ENCODE assay signal across 11 cellular contexts in the genomic region with DNA sequence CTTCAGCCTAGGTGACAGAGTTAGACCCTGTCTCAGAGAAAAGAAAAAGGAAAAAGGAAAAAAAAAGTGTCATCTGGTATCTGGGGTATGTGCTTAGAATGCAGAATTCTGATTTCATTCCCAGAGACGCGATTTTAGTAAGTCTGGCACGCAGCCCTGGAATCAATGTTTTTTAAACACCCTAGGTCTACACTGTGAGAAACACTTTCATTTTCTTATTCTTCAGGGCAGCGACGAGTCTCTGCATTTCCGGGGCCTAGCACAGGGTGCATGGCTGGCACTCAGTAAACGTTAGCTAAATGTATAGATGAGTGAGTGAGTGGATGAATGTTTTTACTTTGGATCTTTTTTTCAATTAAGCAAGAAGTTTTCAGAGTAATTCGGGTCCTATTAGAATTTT.
DNase-seq lines count a peak whose midpoint lies in the region; ATAC-seq and TF ChIP-seq lines count a peak whose summit lies in the region.
"Had no signal": no experiment of that assay in that cellular context is flagged by ENCODE, and none has a peak within 500 bp of the region (broad histone marks: within the 10 kb centered on the region; RNA-seq: fewer than 3 reads in every experiment).

No MANE protein-coding gene starts in this region.

- no peaks in the 10 kb centered on the region for H3K9me3 Mint-ChIP-seq in CD8-positive, alpha-beta memory T cell
- H3K9me3 Mint-ChIP-seq in nephron progenitor cell = peaks cover 7% of the 10 kb centered on the region

- peaks cover 0 to 3% (median 3%) of the 10 kb centered on the region in 3 donors for H3K36me3 Mint-ChIP-seq in CD8-positive, alpha-beta memory T cell
- H3K36me3 Mint-ChIP-seq in nephron progenitor cell (ENCODE audit: low read depth) = no peaks in the 10 kb centered on the region

- TF ChIP-seq CTCF in epithelial cell of esophagus (IDR thresholded peaks at IDR 0.05; ENCODE audit: insufficient read depth, low read depth, low read length, missing control alignments) = no peak
- no peak for TF ChIP-seq CTCF in prostate gland (IDR thresholded peaks at IDR 0.05)
- TF ChIP-seq CTCF in nephron progenitor cell (IDR thresholded peaks at IDR 0.05) = no peak

- CTCF ChIA-PET in CD8-positive, alpha-beta memory T cell (lab: Charles Lee) = interaction anchor here (0.6 kb wide), 1 partner anchor 349 kb away, joined by 4 read pairs; no protein-coding TSS in a partner anchor

- H3K27ac Mint-ChIP-seq in CD8-positive, alpha-beta memory T cell = peak overlapping the region in 7 of 8 donors; percentile 32 to 89 (median 78)
- no peak overlapping the region for H3K27ac Mint-ChIP-seq in nephron progenitor cell

- TF ChIP-seq POLR2A in prostate gland (IDR thresholded peaks at IDR 0.05) = no peak

- H3K4me1 ChIP-seq in CD8-positive, alpha-beta memory T cell (ENCODE audit: insufficient read depth, low read length) = no peaks in the 10 kb centered on the region
- H3K4me1 ChIP-seq in prostate gland (replicated peaks) = no peaks in the 10 kb centered on the region

- no peak overlapping the region for H3K4me3 ChIP-seq in CD8-positive, alpha-beta memory T cell (ENCODE audit: low read length)
- no peak overlapping the region for H3K4me3 ChIP-seq in epithelial cell of esophagus (ENCODE audit: low read length)
- peak overlapping the region in 1 of 2 donors; percentile 20 for H3K4me3 ChIP-seq in prostate gland
- H3K4me3 ChIP-seq: PC-9 had no signal

- H3K9me3 ChIP-seq in CD8-positive, alpha-beta memory T cell (ENCODE audit: low read length) = no peaks in the 10 kb centered on the region
- no peaks in the 10 kb centered on the region for H3K9me3 ChIP-seq in prostate gland

- ATAC-seq in GM21423 (IDR thresholded peaks at IDR 0.05; ENCODE audit: unreplicated experiment) = no peak

- H3K27me3 Mint-ChIP-seq in CD8-positive, alpha-beta memory T cell = peaks cover 0 to 3% of the 10 kb centered on the region in 2 donors
- peaks cover 45% of the 10 kb centered on the region for H3K27me3 Mint-ChIP-seq in nephron progenitor cell (ENCODE audit: low read depth, poor library complexity)

- no peak overlapping the region for H3K27ac ChIP-seq in CD8-positive, alpha-beta memory T cell (ENCODE audit: low read depth, low read length)
- peak overlapping the region in 1 of 2 donors; percentile 23 for H3K27ac ChIP-seq in prostate gland
- H3K27ac ChIP-seq: parathyroid adenoma, PC-9 had no signal

- H3K4me1 Mint-ChIP-seq in CD8-positive, alpha-beta memory T cell = peaks cover 5 to 34% (median 17%) of the 10 kb centered on the region in 3 donors
- H3K4me1 Mint-ChIP-seq in nephron progenitor cell = peaks cover 28% of the 10 kb centered on the region

- peak in 1 of 5 donors; percentile 7 for DNase-seq in CD8-positive, alpha-beta memory T cell
- DNase-seq in RPMI7951 (ENCODE audit: low read depth) (peak; percentile 27), epithelial cell of esophagus (ENCODE audit: low read depth) (peak; percentile 17), prostate gland (ENCODE audit: low spot score) (peak; percentile 25), DMS53 (lab: John Stamatoyannopoulos, UW) (no peak), ecto neural progenitor cell (ENCODE audit: low spot score) (no peak), nephron progenitor cell (no peak)
- DNase-seq: DMS153, PC-9 had no signal

- H3K27me3 ChIP-seq in CD8-positive, alpha-beta memory T cell (ENCODE audit: insufficient read depth, low read length, poor library complexity, severe bottlenecking) = no peaks in the 10 kb centered on the region
- H3K27me3 ChIP-seq in prostate gland (replicated peaks; ENCODE audit: insufficient read depth) = no peaks in the 10 kb centered on the region

- H3K36me3 ChIP-seq in CD8-positive, alpha-beta memory T cell (ENCODE audit: insufficient read depth, low read length) = no peaks in the 10 kb centered on the region
- H3K36me3 ChIP-seq in prostate gland = no peaks in the 10 kb centered on the region

- WGBS in prostate gland = 20% methylated on average over 8 of the region's 8 CpGs

- peak overlapping the region; percentile 52 to 78 (median 70) for H3K4me3 Mint-ChIP-seq in CD8-positive, alpha-beta memory T cell
- H3K4me3 Mint-ChIP-seq in nephron progenitor cell = no peak overlapping the region

- intact Hi-C loops in prostate gland (cut with DNase I) = no loop called here

- POLR2A ChIA-PET in CD8-positive, alpha-beta memory T cell (lab: Charles Lee) = no interaction called here

Comparison
In these comparisons a context has a peak if more than half of its experiments do, and no peak if none do; other contexts are left out.
1. DNase-seq: peak in RPMI7951 (single experiment), epithelial cell of esophagus (single experiment) and prostate gland (single experiment); none in DMS53 (single experiment), ecto neural progenitor cell (single experiment) and nephron progenitor cell (single experiment).